1 cellular context compared by ENCODE assay signal in genomic region chr1:38013027-38013588, GRCh38.
TF ChIP-seq lines count a peak whose summit lies in the region.

No MANE protein-coding gene starts in this region.

TF ChIP-seq in HepG2, 621 proteins besides CTCF, POLR2A, EP300 and RAD21 (continued from another document and continues in another):
- TF ChIP-seq HNRNPK (IDR thresholded peaks at IDR 0.05; ENCODE audit: low read depth, low read length, poor library complexity, severe bottlenecking) (no peak), TIGD3 (CRISPR knock-in tag; IDR thresholded peaks at IDR 0.05; ENCODE audit: borderline replicate concordance) (no peak), ZNF609 (CRISPR knock-in tag; IDR thresholded peaks at IDR 0.05; ENCODE audit: borderline replicate concordance) (0 out of 2 replicates have a peak, but pooled peaks have one; percentile 50), PITX1 (CRISPR knock-in tag; IDR thresholded peaks at IDR 0.05) (no peak), ZFP36L2 (CRISPR knock-in tag; IDR thresholded peaks at IDR 0.05) (no peak), NFE2L1 (CRISPR knock-in tag; IDR thresholded peaks at IDR 0.05; ENCODE audit: borderline replicate concordance) (no peak), SP4 (CRISPR knock-in tag; IDR thresholded peaks at IDR 0.05) (no peak), ZFY (CRISPR knock-in tag; IDR thresholded peaks at IDR 0.05) (no peak), BCL3 (CRISPR knock-in tag; IDR thresholded peaks at IDR 0.05) (no peak), ZFP90 (CRISPR knock-in tag; IDR thresholded peaks at IDR 0.05; ENCODE audit: borderline replicate concordance) (no peak), SP2 (CRISPR knock-in tag; IDR thresholded peaks at IDR 0.05) (no peak), GTF3A (CRISPR knock-in tag; conservative IDR thresholded peaks at IDR 0.05) (0 out of 2 replicates have a peak, but pooled peaks have one; percentile 70), ZNF30 (CRISPR knock-in tag; IDR thresholded peaks at IDR 0.05) (no peak), CHD4 (IDR thresholded peaks at IDR 0.05; ENCODE audit: borderline replicate concordance, low read length) (peak; percentile 95), KDM5A (IDR thresholded peaks at IDR 0.05; ENCODE audit: borderline replicate concordance, low read length) (peak; percentile 76), RELA (CRISPR knock-in tag; IDR thresholded peaks at IDR 0.05) (no peak), RFXAP (CRISPR knock-in tag; IDR thresholded peaks at IDR 0.05; ENCODE audit: borderline replicate concordance) (no peak), FOXM1 (CRISPR knock-in tag; IDR thresholded peaks at IDR 0.05) (no peak), HNF1B (CRISPR knock-in tag; IDR thresholded peaks at IDR 0.05) (no peak), ZNF44 (CRISPR knock-in tag; IDR thresholded peaks at IDR 0.05) (no peak), ZFP1 (CRISPR knock-in tag; IDR thresholded peaks at IDR 0.05) (no peak), ZNF841 (CRISPR knock-in tag; IDR thresholded peaks at IDR 0.05; ENCODE audit: borderline replicate concordance) (no peak), NR2C2 (CRISPR knock-in tag; IDR thresholded peaks at IDR 0.05; ENCODE audit: borderline replicate concordance) (no peak), ZNF775 (CRISPR knock-in tag; IDR thresholded peaks at IDR 0.05; ENCODE audit: borderline replicate concordance) (no peak), ZMYM3 (CRISPR knock-in tag; IDR thresholded peaks at IDR 0.05) (peak; percentile 93), MBD4 (IDR thresholded peaks at IDR 0.05; ENCODE audit: borderline replicate concordance, low read length) (no peak), AFF4 (CRISPR knock-in tag; IDR thresholded peaks at IDR 0.05) (no peak), IKZF5 (CRISPR knock-in tag; IDR thresholded peaks at IDR 0.05) (no peak), THAP11 (CRISPR knock-in tag; IDR thresholded peaks at IDR 0.05) (no peak), KDM2A (CRISPR knock-in tag; IDR thresholded peaks at IDR 0.05; ENCODE audit: borderline replicate concordance, low read depth) (no peak), AKAP8 (CRISPR knock-in tag; IDR thresholded peaks at IDR 0.05) (no peak), TAF15 (IDR thresholded peaks at IDR 0.05; ENCODE audit: low read depth, low read length, poor library complexity, severe bottlenecking) (no peak), HNRNPH1 (optimal IDR thresholded peaks at IDR 0.05; ENCODE audit: low read depth, low read length) (no peak), SIX1 (CRISPR knock-in tag; IDR thresholded peaks at IDR 0.05; ENCODE audit: borderline replicate concordance) (0 out of 2 replicates have a peak, but pooled peaks have one; percentile 14), ZNF557 (CRISPR knock-in tag; IDR thresholded peaks at IDR 0.05) (no peak), RAD51 (IDR thresholded peaks at IDR 0.05; ENCODE audit: borderline replicate concordance) (no peak), ZSCAN29 (CRISPR knock-in tag; conservative IDR thresholded peaks at IDR 0.05) (0 out of 2 replicates have a peak, but pooled peaks have one; percentile 17), ZNF34 (CRISPR knock-in tag; IDR thresholded peaks at IDR 0.05; ENCODE audit: borderline replicate concordance) (no peak), NR1H2 (CRISPR knock-in tag; IDR thresholded peaks at IDR 0.05; ENCODE audit: borderline replicate concordance, low read depth) (no peak), ZNF263 (CRISPR knock-in tag; IDR thresholded peaks at IDR 0.05) (no peak), IRF2 (CRISPR knock-in tag; IDR thresholded peaks at IDR 0.05) (no peak), ARID4A (CRISPR knock-in tag; IDR thresholded peaks at IDR 0.05; ENCODE audit: borderline replicate concordance) (no peak)
